8 cellular contexts compared by ENCODE assay signal in genomic region chr22:39528080-39528661, GRCh38. TPM values are rescaled to one million over a fixed set of nuclear protein-coding genes. Genes with fewer than 3 reads are reported as not detected.
DNase-seq lines count a peak whose midpoint lies in the region; ATAC-seq and TF ChIP-seq lines count a peak whose summit lies in the region.

No MANE protein-coding gene starts in this region.

- H3K27ac ChIP-seq in CD4-positive, CD25-positive, alpha-beta regulatory T cell (ENCODE audit: insufficient read depth, low read length, poor library complexity, severe bottlenecking), result no peak overlapping the region
- peak overlapping the region; percentile 5 for H3K27ac ChIP-seq in muscle layer of duodenum (ENCODE audit: low read length)

- no peak for ATAC-seq in CD4-positive, CD25-positive, alpha-beta regulatory T cell (ENCODE audit: low read depth in 2 of 2)
- ATAC-seq in activated CD8-positive, alpha-beta T cell treated with anti-CD3 and anti-CD28 coated beads, Interleukin-2, amount 10 ng/mL, durations not matched to agents 7 days and 5 days, result no peak
- ATAC-seq in HG02623 (IDR thresholded peaks at IDR 0.05; ENCODE audit: unreplicated experiment), result no peak

- H3K27ac Mint-ChIP-seq in CD4-positive, CD25-positive, alpha-beta regulatory T cell, result peak overlapping the region in 1 of 3 donors; percentile 55
- H3K27ac Mint-ChIP-seq in activated CD8-positive, alpha-beta T cell treated with anti-CD3 and anti-CD28 coated beads, Interleukin-2, amount 10 ng/mL, durations not matched to agents 7 days and 5 days, result peak overlapping the region; percentile 72

- DNase-seq in CD4-positive, CD25-positive, alpha-beta regulatory T cell, result no peak
- DNase-seq in HFF-Myc (ENCODE audit: extremely low read depth, low read depth) (no peak), nucleus accumbens (lab: John Stamatoyannopoulos, UW) (no peak), NCI-H2029 (lab: John Stamatoyannopoulos, UW) (no peak), NCI-H187 (lab: John Stamatoyannopoulos, UW) (no peak)
- no peak for DNase-seq in activated CD8-positive, alpha-beta T cell treated with anti-CD3 and anti-CD28 coated beads, Interleukin-2, amount 10 ng/mL, durations not matched to agents 7 days and 5 days

- peak overlapping the region; percentile 15 to 68 (median 36) for H3K4me3 Mint-ChIP-seq in CD4-positive, CD25-positive, alpha-beta regulatory T cell
- H3K4me3 Mint-ChIP-seq in activated CD8-positive, alpha-beta T cell treated with anti-CD3 and anti-CD28 coated beads, Interleukin-2, amount 10 ng/mL, durations not matched to agents 7 days and 5 days, result peak overlapping the region; percentile 59

- H3K27me3 Mint-ChIP-seq in CD4-positive, CD25-positive, alpha-beta regulatory T cell, result peaks cover 5% of the 10 kb centered on the region
- H3K27me3 Mint-ChIP-seq in activated CD8-positive, alpha-beta T cell treated with anti-CD3 and anti-CD28 coated beads, Interleukin-2, amount 10 ng/mL, durations not matched to agents 7 days and 5 days (ENCODE audit: low read depth), result no peaks in the 10 kb centered on the region

- peaks cover 28% of the 10 kb centered on the region for H3K36me3 ChIP-seq in CD4-positive, CD25-positive, alpha-beta regulatory T cell (ENCODE audit: control insufficient read depth, insufficient read depth, low read length)
- peaks cover 16 to 19% of the 10 kb centered on the region in 2 donors for H3K36me3 ChIP-seq in muscle layer of duodenum (ENCODE audit: control insufficient read depth in 1 of 2, insufficient read depth in 2 of 2, low read length in 2 of 2)

- H3K4me1 Mint-ChIP-seq in CD4-positive, CD25-positive, alpha-beta regulatory T cell, result peaks cover 0 to 88% (median 54%) of the 10 kb centered on the region in 4 donors
- peaks cover 86% of the 10 kb centered on the region for H3K4me1 Mint-ChIP-seq in activated CD8-positive, alpha-beta T cell treated with anti-CD3 and anti-CD28 coated beads, Interleukin-2, amount 10 ng/mL, durations not matched to agents 7 days and 5 days (ENCODE audit: low read depth)

- CTCF ChIA-PET in activated CD8-positive, alpha-beta T cell treated with anti-CD3 and anti-CD28 coated beads, Interleukin-2, amount 10 ng/mL, durations not matched to agents 7 days and 5 days (lab: Charles Lee), result interaction anchor here (0.8 to 8.7 kb wide), 20 partner anchors 8 to 818 kb away, joined by 3 to 264 read pairs (median 8); partner anchors contain the start of genes ADSL, ATF4, MIEF1 and RPL3

- H3K9me3 Mint-ChIP-seq in CD4-positive, CD25-positive, alpha-beta regulatory T cell, result peaks cover 0 to 2% (median 0%) of the 10 kb centered on the region in 7 donors
- no peaks in the 10 kb centered on the region for H3K9me3 Mint-ChIP-seq in activated CD8-positive, alpha-beta T cell treated with anti-CD3 and anti-CD28 coated beads, Interleukin-2, amount 10 ng/mL, durations not matched to agents 7 days and 5 days (ENCODE audit: insufficient read depth)

- H3K36me3 Mint-ChIP-seq in CD4-positive, CD25-positive, alpha-beta regulatory T cell, result peaks cover 13% of the 10 kb centered on the region
- peaks cover 70% of the 10 kb centered on the region for H3K36me3 Mint-ChIP-seq in activated CD8-positive, alpha-beta T cell treated with anti-CD3 and anti-CD28 coated beads, Interleukin-2, amount 10 ng/mL, durations not matched to agents 7 days and 5 days (ENCODE audit: low read depth)

- peaks cover 79% of the 10 kb centered on the region for H3K4me1 ChIP-seq in CD4-positive, CD25-positive, alpha-beta regulatory T cell (ENCODE audit: control insufficient read depth, insufficient read depth, low read length, poor library complexity, severe bottlenecking)
- H3K4me1 ChIP-seq in muscle layer of duodenum (ENCODE audit: control insufficient read depth in 1 of 2, insufficient read depth in 2 of 2, low read length in 2 of 2), result peaks cover 17 to 75% of the 10 kb centered on the region in 2 donors

- no peak overlapping the region for H3K4me3 ChIP-seq in CD4-positive, CD25-positive, alpha-beta regulatory T cell (ENCODE audit: low read depth, low read length)
- H3K4me3 ChIP-seq in HFF-Myc (replicated peaks; ENCODE audit: low read depth, low read length), result peak overlapping the region; percentile 32; the same call in 1 of the 2 replicates
- H3K4me3 ChIP-seq in muscle layer of duodenum (ENCODE audit: low read depth in 1 of 2, low read length in 2 of 2), result peak overlapping the region in 1 of 2 donors; percentile 40

- no peak for TF ChIP-seq CTCF in HFF-Myc (IDR thresholded peaks at IDR 0.05; ENCODE audit: low read depth, low read length, missing control alignments)

- POLR2A ChIA-PET in activated CD8-positive, alpha-beta T cell treated with anti-CD3 and anti-CD28 coated beads, Interleukin-2, amount 10 ng/mL, durations not matched to agents 7 days and 5 days (lab: Charles Lee), result interaction anchor here (0.8 to 4.8 kb wide), 9 partner anchors 7 to 516 kb away, joined by 3 to 75 read pairs (median 5); partner anchors contain the start of genes ATF4, MIEF1, RPL3 and TAB1

- no peaks in the 10 kb centered on the region for H3K27me3 ChIP-seq in CD4-positive, CD25-positive, alpha-beta regulatory T cell (ENCODE audit: control insufficient read depth, insufficient read depth, low read length)
- no peaks in the 10 kb centered on the region for H3K27me3 ChIP-seq in muscle layer of duodenum (ENCODE audit: low read depth, low read length)

- H3K9me3 ChIP-seq in CD4-positive, CD25-positive, alpha-beta regulatory T cell (ENCODE audit: control insufficient read depth in 2 of 2, low read length in 2 of 2), result no peaks in the 10 kb centered on the region
- no peaks in the 10 kb centered on the region for H3K9me3 ChIP-seq in muscle layer of duodenum (ENCODE audit: control insufficient read depth in 1 of 2, low read length in 2 of 2)

RNA-seq across cellular contexts. Expression of gene RPS19BP1, which starts 4.4 kb away (rescaled TPM):
- 42.9 TPM for total RNA-seq in CD4-positive, CD25-positive, alpha-beta regulatory T cell
- polyA plus RNA-seq in CD4-positive, CD25-positive, alpha-beta regulatory T cell, result 100 to 1,000 TPM; 102 to 117 (median 110) TPM
- 10 to 100 TPM; 80.1 to 80.2 TPM for total RNA-seq in activated CD8-positive, alpha-beta T cell treated with anti-CD3 and anti-CD28 coated beads, Interleukin-2, amount 10 ng/mL, durations not matched to agents 7 days and 5 days

RNA-seq across cellular contexts. Expression of gene ATF4, which starts 7.8 kb away (rescaled TPM):
- total RNA-seq in CD4-positive, CD25-positive, alpha-beta regulatory T cell, result 246 TPM
- polyA plus RNA-seq in CD4-positive, CD25-positive, alpha-beta regulatory T cell, result 10 to 100 TPM; 58.2 to 75.2 (median 69.1) TPM
- 100 to 1,000 TPM; 412 to 426 TPM for total RNA-seq in activated CD8-positive, alpha-beta T cell treated with anti-CD3 and anti-CD28 coated beads, Interleukin-2, amount 10 ng/mL, durations not matched to agents 7 days and 5 days

RNA-seq across cellular contexts. Expression of gene MIEF1, which starts 26.1 kb away (rescaled TPM):
- 16.0 TPM for total RNA-seq in CD4-positive, CD25-positive, alpha-beta regulatory T cell
- 10 to 100 TPM; 24.0 to 39.8 (median 29.8) TPM for polyA plus RNA-seq in CD4-positive, CD25-positive, alpha-beta regulatory T cell
- total RNA-seq in activated CD8-positive, alpha-beta T cell treated with anti-CD3 and anti-CD28 coated beads, Interleukin-2, amount 10 ng/mL, durations not matched to agents 7 days and 5 days, result 10 to 100 TPM; 37.9 to 38.2 TPM

RNA-seq across cellular contexts. Expression of gene CACNA1I, which starts 42.4 kb away (rescaled TPM):
- total RNA-seq in CD4-positive, CD25-positive, alpha-beta regulatory T cell, result 10.6 TPM
- polyA plus RNA-seq in CD4-positive, CD25-positive, alpha-beta regulatory T cell, result under 1 TPM; 0.06 to 0.45 (median 0.30) TPM
- total RNA-seq in activated CD8-positive, alpha-beta T cell treated with anti-CD3 and anti-CD28 coated beads, Interleukin-2, amount 10 ng/mL, durations not matched to agents 7 days and 5 days, result under 1 TPM; 0.60 to 0.74 TPM
